In the genomic region with DNA sequence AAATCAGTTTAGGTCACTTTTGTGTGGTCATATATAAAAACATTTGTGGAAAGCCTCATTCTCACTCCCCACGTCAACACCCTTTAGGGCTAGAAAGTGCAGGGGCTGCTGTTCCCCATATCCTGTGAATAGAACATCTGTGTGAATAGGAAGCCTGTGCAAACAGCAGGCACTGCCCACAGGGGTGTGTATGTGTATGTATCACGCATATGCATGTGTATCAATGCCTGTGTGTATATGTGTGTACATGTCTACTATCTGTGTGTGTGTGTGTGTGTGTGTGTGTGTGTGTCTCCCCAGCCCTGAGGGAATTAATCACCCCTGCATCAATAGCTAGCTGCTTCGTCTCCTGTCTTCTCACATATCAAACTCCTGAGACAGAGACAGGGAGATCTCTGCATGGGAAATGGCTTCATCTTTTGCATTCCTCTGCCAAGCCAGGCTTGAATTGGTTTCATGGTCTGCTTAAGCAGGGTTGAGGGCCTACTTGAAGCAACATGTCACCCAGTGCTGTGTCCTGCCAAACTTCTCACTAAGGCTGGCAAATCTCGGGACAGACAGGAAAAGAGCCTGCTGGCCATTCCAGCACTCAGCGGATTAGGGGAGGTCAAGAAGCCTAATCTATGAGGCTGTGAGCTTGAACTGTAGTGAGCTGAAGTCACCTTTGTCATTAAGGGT, we compare ENCODE assay signal across 18 cellular contexts.
"Had no signal": no experiment of that assay in that cellular context is flagged by ENCODE, and none has a peak within 500 bp of the region (broad histone marks: within the 10 kb centered on the region; RNA-seq: fewer than 3 reads in every experiment).

No MANE protein-coding gene starts in this region.

- H3K27me3 ChIP-seq: body of pancreas, left lung, tibial artery had no signal

- DNase-seq: activated CD4-positive, alpha-beta T cell treated with anti-CD3 and anti-CD28 coated beads for 1 hour; activated gamma-delta T cell treated with Interleukin-2 at 50 U/mL for 16 hours; activated T-cell treated with anti-CD3 and anti-CD28 coated beads, Interleukin-2, amount 50 U/mL, for 1 hour; anterior cingulate cortex; central memory CD4-positive, alpha-beta T cell; dermis blood vessel endothelial cell; effector CD8-positive, alpha-beta T cell; left lung; nephron progenitor cell; retina; stimulated activated CD4-positive, alpha-beta T cell treated with anti-CD3 and anti-CD28 coated beads, Interleukin-12 subunit alpha, Interleukin-12 subunit beta, amount 100 ng/mL, for 4 hours; substantia nigra; T-cell; tibial artery had no signal

- H3K4me1 Mint-ChIP-seq: activated naive CD4-positive, alpha-beta T cell treated with anti-CD3 and anti-CD28 coated beads, Interleukin-2, amount 50 U/mL, for 24 hours; T-cell had no signal

- H3K36me3 ChIP-seq: left lung, tibial artery had no signal

- H3K36me3 Mint-ChIP-seq: activated naive CD4-positive, alpha-beta T cell treated with anti-CD3 and anti-CD28 coated beads, Interleukin-2, amount 50 U/mL, for 24 hours; T-cell had no signal

- H3K4me3 ChIP-seq: body of pancreas, left lung, tibial artery had no signal

- ATAC-seq: body of pancreas, left lung, T-cell had no signal

- H3K4me3 Mint-ChIP-seq: activated naive CD4-positive, alpha-beta T cell treated with anti-CD3 and anti-CD28 coated beads, Interleukin-2, amount 50 U/mL, for 24 hours; nephron progenitor cell; stimulated activated naive CD8-positive, alpha-beta T cell treated with anti-CD3 and anti-CD28 coated beads, Interleukin-15, Interleukin-2, amounts not matched to agents 100 ng/mL and 50 ng/mL, for 24 hours; T-cell; T-helper 2 cell treated with Interferon-gamma antibody and Interleukin-4, amounts not matched to agents 5 μg/mL and 100 μg/mL, for 36 hours had no signal

- H3K4me1 ChIP-seq: left lung, tibial artery had no signal

- H3K27me3 Mint-ChIP-seq: activated naive CD4-positive, alpha-beta T cell treated with anti-CD3 and anti-CD28 coated beads, Interleukin-2, amount 50 U/mL, for 24 hours; stimulated activated naive CD8-positive, alpha-beta T cell treated with anti-CD3 and anti-CD28 coated beads, Interleukin-15, Interleukin-2, amounts not matched to agents 100 ng/mL and 50 ng/mL, for 24 hours had no signal

- H3K27ac ChIP-seq: body of pancreas, left lung, tibial artery had no signal

- H3K9me3 Mint-ChIP-seq: activated naive CD4-positive, alpha-beta T cell treated with anti-CD3 and anti-CD28 coated beads, Interleukin-2, amount 50 U/mL, for 24 hours; nephron progenitor cell; stimulated activated naive CD8-positive, alpha-beta T cell treated with anti-CD3 and anti-CD28 coated beads, Interleukin-15, Interleukin-2, amounts not matched to agents 100 ng/mL and 50 ng/mL, for 24 hours; T-cell; T-helper 2 cell treated with Interferon-gamma antibody and Interleukin-4, amounts not matched to agents 5 μg/mL and 100 μg/mL, for 36 hours had no signal

- H3K27ac Mint-ChIP-seq: activated naive CD4-positive, alpha-beta T cell treated with anti-CD3 and anti-CD28 coated beads, Interleukin-2, amount 50 U/mL, for 24 hours; nephron progenitor cell; stimulated activated naive CD8-positive, alpha-beta T cell treated with anti-CD3 and anti-CD28 coated beads, Interleukin-15, Interleukin-2, amounts not matched to agents 100 ng/mL and 50 ng/mL, for 24 hours; T-cell; T-helper 2 cell treated with Interferon-gamma antibody and Interleukin-4, amounts not matched to agents 5 μg/mL and 100 μg/mL, for 36 hours had no signal
